In the genomic region with DNA sequence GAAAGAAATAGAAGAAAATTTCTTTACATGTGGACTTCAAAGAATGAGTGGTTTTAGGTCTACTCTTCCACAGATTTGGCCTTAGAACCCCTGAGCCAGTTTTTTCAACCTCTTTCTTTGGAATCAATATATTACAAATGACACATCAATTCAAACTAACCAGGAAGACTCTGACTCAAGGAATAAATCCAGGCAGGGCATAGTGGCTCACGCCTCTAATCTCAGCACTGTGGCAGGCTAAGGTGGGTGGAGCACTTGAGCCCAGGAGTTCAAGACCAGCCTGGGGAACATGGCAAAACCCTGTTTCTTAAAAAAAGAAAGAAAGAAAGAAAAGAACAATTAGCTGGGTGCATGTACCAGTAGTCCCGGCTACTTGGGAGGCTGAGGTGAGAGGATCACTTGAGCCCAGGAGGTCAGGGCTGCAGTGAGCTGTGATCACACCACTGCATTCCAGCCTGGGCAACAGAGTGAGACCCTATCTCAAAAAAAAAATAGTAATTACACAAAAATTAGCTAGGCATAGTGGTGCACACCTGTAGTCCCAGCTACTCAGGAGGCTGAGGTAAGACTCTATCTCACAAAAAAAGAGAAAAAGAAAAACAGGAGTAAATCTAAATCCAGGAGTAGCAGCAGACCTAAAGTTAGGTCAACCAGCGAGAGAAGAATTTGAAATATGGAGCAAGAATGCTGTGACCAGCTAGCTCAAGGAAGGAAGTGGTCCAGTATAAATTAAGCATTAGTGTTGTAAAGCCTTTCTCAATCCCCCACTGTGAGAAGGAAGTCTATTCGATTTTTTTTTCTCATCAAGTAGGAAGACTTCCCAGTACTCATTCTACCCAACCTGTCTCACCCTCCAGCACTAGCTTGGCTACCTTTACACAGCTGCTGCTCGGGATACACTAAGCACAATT, we compare ENCODE assay signal across 8 cellular contexts. TPM values are rescaled to one million over a fixed set of nuclear protein-coding genes. Genes with fewer than 3 reads are reported as not detected.
A peak's percentile ranks its signal among the peaks of the same experiment; 100 is the strongest.
DNase-seq lines count a peak whose midpoint lies in the region; ATAC-seq and TF ChIP-seq lines count a peak whose summit lies in the region.

No MANE protein-coding gene starts in this region.

- H3K27me3 Mint-ChIP-seq in CD8-positive, alpha-beta T cell (ENCODE audit: low read depth), result peaks cover 39% of the 10 kb centered on the region

- no peaks in the 10 kb centered on the region for H3K27me3 ChIP-seq in rectal smooth muscle tissue (ENCODE audit: control insufficient read depth, insufficient read depth, low read length)
- peaks cover 10% of the 10 kb centered on the region for H3K27me3 ChIP-seq in CD8-positive, alpha-beta T cell (ENCODE audit: insufficient read depth, low read length)

- H3K36me3 Mint-ChIP-seq in CD8-positive, alpha-beta T cell, result peaks cover 2% of the 10 kb centered on the region

- H3K4me1 Mint-ChIP-seq in CD8-positive, alpha-beta T cell (ENCODE audit: low read depth), result peaks cover 15% of the 10 kb centered on the region

- no peaks in the 10 kb centered on the region for H3K36me3 ChIP-seq in rectal smooth muscle tissue (ENCODE audit: control insufficient read depth, insufficient read depth, low read length)
- no peaks in the 10 kb centered on the region for H3K36me3 ChIP-seq in CD8-positive, alpha-beta T cell (ENCODE audit: insufficient read depth, low read length)

- TF ChIP-seq CTCF in fibroblast of pulmonary artery (IDR thresholded peaks at IDR 0.05; ENCODE audit: low read length, missing control alignments), result no peak
- no peak for TF ChIP-seq CTCF in CD8-positive, alpha-beta T cell (IDR thresholded peaks at IDR 0.05)

- H3K9me3 Mint-ChIP-seq in CD8-positive, alpha-beta T cell, result no peaks in the 10 kb centered on the region

- H3K4me3 ChIP-seq in fibroblast of pulmonary artery (replicated peaks; ENCODE audit: low read depth, low read length) (no peak overlapping the region), rectal smooth muscle tissue (ENCODE audit: low read length) (peak overlapping the region; percentile 69)
- no peak overlapping the region for H3K4me3 ChIP-seq in CD8-positive, alpha-beta T cell (ENCODE audit: low read depth, low read length)

- no peak overlapping the region for H3K9ac ChIP-seq in rectal smooth muscle tissue (ENCODE audit: low read length)

- CTCF ChIA-PET in CD8-positive, alpha-beta T cell (lab: Charles Lee), result interaction anchor here (1.5 to 7.6 kb wide), 2 partner anchors 113 to 118 kb away, joined by 4 to 109 read pairs; partner anchors contain the start of gene PSRC1

- no peak overlapping the region for H3K4me3 Mint-ChIP-seq in CD8-positive, alpha-beta T cell

- H3K9me3 ChIP-seq in CD8-positive, alpha-beta T cell (ENCODE audit: low read length), result no peaks in the 10 kb centered on the region

- peak overlapping the region; percentile 47 for H3K27ac ChIP-seq in rectal smooth muscle tissue (ENCODE audit: low read depth, low read length)
- no peak overlapping the region for H3K27ac ChIP-seq in CD8-positive, alpha-beta T cell (ENCODE audit: low read depth, low read length)

- H3K27ac Mint-ChIP-seq in CD8-positive, alpha-beta T cell, result no peak overlapping the region

- H3K4me1 ChIP-seq in rectal smooth muscle tissue (ENCODE audit: control insufficient read depth, insufficient read depth, low read length), result peaks cover 36% of the 10 kb centered on the region
- H3K4me1 ChIP-seq in CD8-positive, alpha-beta T cell (ENCODE audit: insufficient read depth, low read length), result peaks cover 9% of the 10 kb centered on the region

- POLR2A ChIA-PET in CD8-positive, alpha-beta T cell (lab: Charles Lee), result interaction anchor here (0.6 to 1.2 kb wide), 2 partner anchors 15 kb away, joined by 3 read pairs; no protein-coding TSS in a partner anchor

- DNase-seq in GF-D8 (lab: John Stamatoyannopoulos, UW) (peak; percentile 69), SIG-M5 (lab: John Stamatoyannopoulos, UW) (peak; percentile 43), fibroblast of pulmonary artery (ENCODE audit: low read depth) (peak; percentile 46), middle frontal gyrus (ENCODE audit: extremely low spot score, low spot score) (no peak), OCI-M2 (lab: John Stamatoyannopoulos, UW; ENCODE audit: unreplicated experiment) (no peak)
- no peak for DNase-seq in CD8-positive, alpha-beta T cell

- no peak for ATAC-seq in CD8-positive, alpha-beta T cell
- no peak for ATAC-seq in GM18511 (IDR thresholded peaks at IDR 0.05; ENCODE audit: unreplicated experiment)

- intact Hi-C loops in CD8-positive, alpha-beta T cell (cut with DNase I, micrococcal nuclease), result no loop called here

RNA-seq across cellular contexts. Expression of gene SORT1, which starts 1.9 kb away (rescaled TPM):
- total RNA-seq in CD8-positive, alpha-beta T cell, result under 1 TPM; 0.61 to 0.73 TPM

RNA-seq across cellular contexts. Expression of gene PSMA5, which starts 30.4 kb away (rescaled TPM):
- 10 to 100 TPM; 30.9 to 32.6 TPM for total RNA-seq in CD8-positive, alpha-beta T cell

Comparison
In these comparisons a context has a peak if more than half of its experiments do, and no peak if none do; other contexts are left out.
1. DNase-seq: peak in GF-D8 (single experiment), SIG-M5 (single experiment) and fibroblast of pulmonary artery (single experiment); none in middle frontal gyrus (single experiment), CD8-positive, alpha-beta T cell (0 of 7) and OCI-M2 (single experiment).